ENCODE assay signal across 10 cellular contexts in the genomic region with DNA sequence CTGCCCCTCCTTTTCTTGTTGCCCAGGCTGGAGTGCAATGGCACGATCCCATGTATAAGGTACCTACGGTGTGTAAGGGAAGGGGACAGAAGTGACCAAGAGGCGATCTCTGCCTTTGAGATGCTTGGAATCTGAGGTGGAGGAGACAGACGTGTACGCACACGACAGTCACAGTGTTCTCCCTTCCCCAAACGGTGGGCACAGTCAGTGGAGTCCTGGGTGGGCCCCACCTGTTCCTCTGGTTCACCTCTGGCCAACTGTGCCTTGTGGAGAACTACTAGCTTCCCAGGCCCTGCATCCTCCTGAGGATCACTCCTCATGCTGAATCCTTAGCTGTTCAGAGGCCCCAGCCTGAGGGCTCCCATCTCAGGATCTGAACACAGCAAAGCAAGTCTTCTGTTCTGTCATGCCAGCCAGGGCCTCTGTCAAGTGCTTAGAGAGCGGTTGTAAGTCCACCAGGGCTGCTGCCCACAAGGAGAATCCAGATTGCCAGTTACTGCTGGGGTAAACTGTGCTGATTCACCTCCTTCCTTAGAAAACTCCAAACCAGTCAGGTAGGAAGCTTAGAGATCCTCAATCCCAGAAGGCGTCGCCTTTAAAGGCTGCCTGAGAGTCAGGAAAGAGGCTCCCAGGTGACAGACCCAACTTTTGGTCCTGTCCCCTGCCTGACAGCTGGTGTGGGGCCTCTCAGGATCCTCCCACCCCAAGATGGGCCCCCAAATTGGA. TPM values are rescaled to one million over a fixed set of nuclear protein-coding genes. Genes with fewer than 3 reads are reported as not detected.
DNase-seq lines count a peak whose midpoint lies in the region; ATAC-seq and TF ChIP-seq lines count a peak whose summit lies in the region.
"Had no signal": no experiment of that assay in that cellular context is flagged by ENCODE, and none has a peak within 500 bp of the region (broad histone marks: within the 10 kb centered on the region; RNA-seq: fewer than 3 reads in every experiment).

No MANE protein-coding gene starts in this region.

- H3K36me3 Mint-ChIP-seq in activated naive CD4-positive, alpha-beta T cell treated with anti-CD3 and anti-CD28 coated beads, Interleukin-2, amount 50 U/mL, for 24 hours: no peaks in the 10 kb centered on the region
- no peaks in the 10 kb centered on the region for H3K36me3 Mint-ChIP-seq in endothelial cell (ENCODE audit: low read depth, unreplicated experiment)

- peak overlapping the region; percentile 75 to 96 for H3K4me3 ChIP-seq in ascending aorta
- H3K4me3 ChIP-seq in lower lobe of right lung: peak overlapping the region; percentile 94
- H3K4me3 ChIP-seq in tibial nerve: peak overlapping the region in 3 of 4 donors; percentile 77 to 79 (median 79)

- H3K9me3 ChIP-seq in ascending aorta (no peaks in the 10 kb centered on the region), lower lobe of right lung (no peaks in the 10 kb centered on the region), tibial nerve (no peaks in the 10 kb centered on the region)
- H3K9me3 ChIP-seq: pancreas had no signal

- no peak for ATAC-seq in lower lobe of right lung

- H3K4me3 Mint-ChIP-seq in activated naive CD4-positive, alpha-beta T cell treated with anti-CD3 and anti-CD28 coated beads, Interleukin-2, amount 50 U/mL, for 24 hours: peak overlapping the region; percentile 81
- H3K4me3 Mint-ChIP-seq in endothelial cell (ENCODE audit: unreplicated experiment): no peak overlapping the region

- peaks cover 8 to 35% of the 10 kb centered on the region in 2 donors for H3K4me1 ChIP-seq in ascending aorta
- peaks cover 57% of the 10 kb centered on the region for H3K4me1 ChIP-seq in lower lobe of right lung
- H3K4me1 ChIP-seq in tibial nerve: peaks cover 0 to 65% (median 37%) of the 10 kb centered on the region in 4 donors

- TF ChIP-seq CTCF in ascending aorta (IDR thresholded peaks at IDR 0.05) (no peak), lower lobe of right lung (IDR thresholded peaks at IDR 0.05) (no peak), tibial nerve (IDR thresholded peaks at IDR 0.05) (no peak), endothelial cell (IDR thresholded peaks at IDR 0.05; ENCODE audit: unreplicated experiment) (no peak)

- WGBS in tibial nerve, 2 donors: 84 to 93% methylated on average over 10 of the region's 10 CpGs

- no peaks in the 10 kb centered on the region for H3K9me3 Mint-ChIP-seq in activated naive CD4-positive, alpha-beta T cell treated with anti-CD3 and anti-CD28 coated beads, Interleukin-2, amount 50 U/mL, for 24 hours
- no peaks in the 10 kb centered on the region for H3K9me3 Mint-ChIP-seq in endothelial cell (ENCODE audit: unreplicated experiment)

- no peaks in the 10 kb centered on the region for H3K36me3 ChIP-seq in ascending aorta
- H3K36me3 ChIP-seq in lower lobe of right lung: peaks cover 4% of the 10 kb centered on the region
- H3K36me3 ChIP-seq in tibial nerve: no peaks in the 10 kb centered on the region
- H3K36me3 ChIP-seq: pancreas had no signal

- H3K27ac Mint-ChIP-seq in activated naive CD4-positive, alpha-beta T cell treated with anti-CD3 and anti-CD28 coated beads, Interleukin-2, amount 50 U/mL, for 24 hours: peak overlapping the region; percentile 46
- no peak overlapping the region for H3K27ac Mint-ChIP-seq in endothelial cell (ENCODE audit: unreplicated experiment)

- intact Hi-C loops in ascending aorta (cut with DNase I): loop anchor here (10.0 kb wide), 3 partner anchors 309 to 891 kb away; partner anchors contain the start of genes ASXL2, ATRAID, CAD and EMILIN1
- intact Hi-C loops in lower lobe of right lung (cut with DNase I): no loop called here

- no peaks in the 10 kb centered on the region for H3K27me3 Mint-ChIP-seq in activated naive CD4-positive, alpha-beta T cell treated with anti-CD3 and anti-CD28 coated beads, Interleukin-2, amount 50 U/mL, for 24 hours
- H3K27me3 Mint-ChIP-seq in endothelial cell (ENCODE audit: unreplicated experiment): no peaks in the 10 kb centered on the region

- H3K27me3 ChIP-seq in ascending aorta (no peaks in the 10 kb centered on the region), lower lobe of right lung (ENCODE audit: low read depth) (no peaks in the 10 kb centered on the region), tibial nerve (no peaks in the 10 kb centered on the region)
- H3K27me3 ChIP-seq: pancreas had no signal

- no peak for DNase-seq in activated naive CD4-positive, alpha-beta T cell treated with anti-CD3 and anti-CD28 coated beads, Interleukin-2, amount 50 U/mL, for 16 hours
- DNase-seq in ascending aorta (ENCODE audit: low spot score in 2 of 2) (no peak), lower lobe of right lung (no peak), tibial nerve (ENCODE audit: low spot score in 2 of 2) (no peak), NCI-H2029 (lab: John Stamatoyannopoulos, UW) (no peak), endothelial cell (ENCODE audit: low spot score) (no peak), GM19238 (ENCODE audit: insufficient read length, low spot score) (no peak)
- DNase-seq: NCI-H510A, pancreas had no signal

- no peak for TF ChIP-seq POLR2A in tibial nerve (IDR thresholded peaks at IDR 0.05)

- peaks cover 38% of the 10 kb centered on the region for H3K4me1 Mint-ChIP-seq in activated naive CD4-positive, alpha-beta T cell treated with anti-CD3 and anti-CD28 coated beads, Interleukin-2, amount 50 U/mL, for 24 hours
- peaks cover 10% of the 10 kb centered on the region for H3K4me1 Mint-ChIP-seq in endothelial cell (ENCODE audit: unreplicated experiment)

- H3K27ac ChIP-seq in ascending aorta (peak overlapping the region; percentile 86 to 97), lower lobe of right lung (peak overlapping the region; percentile 24), tibial nerve (peak overlapping the region; percentile 70 to 95 (median 92))

- no peak for TF ChIP-seq EP300 in tibial nerve (IDR thresholded peaks at IDR 0.05)

RNA-seq across cellular contexts. Expression of gene SLC35F6, which starts 1.6 kb away (rescaled TPM):
- total RNA-seq in ascending aorta: 43.4 TPM
- total RNA-seq in lower lobe of right lung: 49.3 TPM
- 10 to 100 TPM; 30.1 to 51.6 (median 43.3) TPM for total RNA-seq in tibial nerve
- total RNA-seq in endothelial cell (ENCODE audit: unreplicated experiment): 23.8 TPM

RNA-seq across cellular contexts. Expression of gene CENPA, which starts 20.2 kb away (rescaled TPM):
- total RNA-seq in ascending aorta (not detected), lower lobe of right lung (1.7 TPM), tibial nerve (1 to 10 TPM in 2 of 4 donors, not detected in 2; 3.3 to 3.5 TPM), endothelial cell (ENCODE audit: unreplicated experiment) (3.9 TPM)

Comparison
In these comparisons a context has a peak if more than half of its experiments do, and no peak if none do; other contexts are left out.
1. H3K27ac ChIP-seq: peak in every context shown above with its lines; median percentile 92 in ascending aorta; 92 in tibial nerve; 24 in lower lobe of right lung.